Comparison of ENCODE assay signal across 14 cellular contexts in genomic region chr12:6685814-6686213, GRCh38. TPM values are rescaled to one million over a fixed set of nuclear protein-coding genes. Genes with fewer than 3 reads are reported as not detected.
DNase-seq lines count a peak whose midpoint lies in the region; ATAC-seq and TF ChIP-seq lines count a peak whose summit lies in the region.
"Had no signal": no experiment of that assay in that cellular context is flagged by ENCODE, and none has a peak within 500 bp of the region (broad histone marks: within the 10 kb centered on the region; RNA-seq: fewer than 3 reads in every experiment).

No MANE protein-coding gene starts in this region.

- H3K36me3 Mint-ChIP-seq in CD8-positive, alpha-beta memory T cell = peaks cover 0 to 57% (median 2%) of the 10 kb centered on the region in 3 donors
- peaks cover 17% of the 10 kb centered on the region for H3K36me3 Mint-ChIP-seq in natural killer cell treated with Interleukin-12 subunit alpha and Interleukin-12 subunit beta and Interleukin-15 and Interleukin-18, amount 100 ng/mL, for 72 hours

- no peak for TF ChIP-seq CTCF in PC-3 (conservative IDR thresholded peaks at IDR 0.05; ENCODE audit: low read depth, low read length)

- H2AFZ ChIP-seq in PC-3 (ENCODE audit: low read length) = no peak overlapping the region

- no peaks in the 10 kb centered on the region for H3K9me3 ChIP-seq in CD8-positive, alpha-beta memory T cell (ENCODE audit: low read length)
- no peaks in the 10 kb centered on the region for H3K9me3 ChIP-seq in PC-3 (ENCODE audit: low read length)
- H3K9me3 ChIP-seq: testis had no signal

- intact Hi-C loops in PC-3 (cut with micrococcal nuclease) = no loop called here

- H3F3A ChIP-seq in PC-3 (ENCODE audit: low read length, unreplicated experiment) = no peaks in the 10 kb centered on the region

- POLR2A ChIA-PET in CD8-positive, alpha-beta memory T cell (lab: Charles Lee) = no interaction called here
- POLR2A ChIA-PET in PC-3 (lab: Charles Lee; ENCODE audit: unreplicated experiment) = no interaction called here

- no peaks in the 10 kb centered on the region for H3K9me3 Mint-ChIP-seq in CD8-positive, alpha-beta memory T cell
- no peaks in the 10 kb centered on the region for H3K9me3 Mint-ChIP-seq in natural killer cell treated with Interleukin-12 subunit alpha and Interleukin-12 subunit beta and Interleukin-15 and Interleukin-18, amount 100 ng/mL, for 72 hours

- no peaks in the 10 kb centered on the region for H3K9me2 ChIP-seq in PC-3 (replicated peaks; ENCODE audit: low read length)

- H3K27ac ChIP-seq in CD8-positive, alpha-beta memory T cell (ENCODE audit: low read depth, low read length) = no peak overlapping the region
- H3K27ac ChIP-seq in PC-3 (ENCODE audit: low read length) = no peak overlapping the region
- H3K27ac ChIP-seq: testis had no signal

- H3K4me3 ChIP-seq in CD8-positive, alpha-beta memory T cell (ENCODE audit: low read length) = no peak overlapping the region
- no peak overlapping the region for H3K4me3 ChIP-seq in PC-3 (ENCODE audit: low read length)
- H3K4me3 ChIP-seq: testis had no signal

- peaks cover 92% of the 10 kb centered on the region for H3K79me2 ChIP-seq in PC-3 (ENCODE audit: low read length)

- H3K4me1 ChIP-seq in CD8-positive, alpha-beta memory T cell (ENCODE audit: insufficient read depth, low read length) = peaks cover 37% of the 10 kb centered on the region
- peaks cover 13% of the 10 kb centered on the region; the same call in 1 of the 2 replicates for H3K4me1 ChIP-seq in PC-3 (ENCODE audit: insufficient read depth, low read length)

- peaks cover 56 to 76% (median 70%) of the 10 kb centered on the region in 3 donors for H3K4me1 Mint-ChIP-seq in CD8-positive, alpha-beta memory T cell
- H3K4me1 Mint-ChIP-seq in natural killer cell treated with Interleukin-12 subunit alpha and Interleukin-12 subunit beta and Interleukin-15 and Interleukin-18, amount 100 ng/mL, for 72 hours (ENCODE audit: low read depth in 2 of 2) = peaks cover 50 to 57% of the 10 kb centered on the region in 2 donors

- BruUV-seq in PC-3 (replicated peaks; lab: Mats Ljungman, UMichigan) = no TSS peak

- peak overlapping the region in 7 of 8 donors; percentile 11 to 99 (median 71) for H3K27ac Mint-ChIP-seq in CD8-positive, alpha-beta memory T cell
- H3K27ac Mint-ChIP-seq in natural killer cell treated with Interleukin-12 subunit alpha and Interleukin-12 subunit beta and Interleukin-15 and Interleukin-18, amount 100 ng/mL, for 72 hours = peak overlapping the region; percentile 81 to 90

- peak overlapping the region in 4 of 7 donors; percentile 8 to 85 (median 25) for H3K4me3 Mint-ChIP-seq in CD8-positive, alpha-beta memory T cell
- peak overlapping the region; percentile 90 for H3K4me3 Mint-ChIP-seq in natural killer cell treated with Interleukin-12 subunit alpha and Interleukin-12 subunit beta and Interleukin-15 and Interleukin-18, amount 100 ng/mL, for 72 hours

- no peaks in the 10 kb centered on the region for H4K20me1 ChIP-seq in PC-3 (ENCODE audit: low read length)

- DNase-seq in CD8-positive, alpha-beta memory T cell = no peak
- DNase-seq in PC-3 (no peak), GOT3 (lab: John Stamatoyannopoulos, UW) (no peak)
- no peak for DNase-seq in natural killer cell treated with Interleukin-12 subunit alpha and Interleukin-12 subunit beta and Interleukin-15 and Interleukin-18, amount 100 ng/mL, for 72 hours (ENCODE audit: low spot score)
- no peak for DNase-seq in NK-92 treated with Interleukin-12 subunit alpha and Interleukin-12 subunit beta, amount 100 ng/mL, for 24 hours (lab: John Stamatoyannopoulos, UW)
- DNase-seq: C1 segment of cervical spinal cord, kidney, NCI-H1694, NCI-H446, nucleus accumbens, right cardiac atrium, Right ventricle myocardium superior, testis had no signal

- no peaks in the 10 kb centered on the region for H3K27me3 Mint-ChIP-seq in CD8-positive, alpha-beta memory T cell
- H3K27me3 Mint-ChIP-seq in natural killer cell treated with Interleukin-12 subunit alpha and Interleukin-12 subunit beta and Interleukin-15 and Interleukin-18, amount 100 ng/mL, for 72 hours = no peaks in the 10 kb centered on the region

- no peaks in the 10 kb centered on the region for H3K27me3 ChIP-seq in CD8-positive, alpha-beta memory T cell (ENCODE audit: insufficient read depth, low read length, poor library complexity, severe bottlenecking)
- no peaks in the 10 kb centered on the region for H3K27me3 ChIP-seq in PC-3 (ENCODE audit: low read length)
- H3K27me3 ChIP-seq: testis had no signal

- CTCF ChIA-PET in CD8-positive, alpha-beta memory T cell (lab: Charles Lee) = interaction anchor here (1.0 to 1.5 kb wide), 4 partner anchors 17 to 122 kb away, joined by 3 to 4 read pairs (median 4); partner anchors contain the start of genes COPS7A and MLF2
- CTCF ChIA-PET in PC-3 (lab: Charles Lee) = no interaction called here

- peak overlapping the region; percentile 19; the same call in 1 of the 2 replicates for H3K4me2 ChIP-seq in PC-3 (ENCODE audit: low read length)

- H3K36me3 ChIP-seq in CD8-positive, alpha-beta memory T cell (ENCODE audit: insufficient read depth, low read length) = peaks cover 13% of the 10 kb centered on the region
- H3K36me3 ChIP-seq in PC-3 (ENCODE audit: low read depth, low read length) = peaks cover 8% of the 10 kb centered on the region

- ATAC-seq in PC-3 = no peak
- ATAC-seq in natural killer cell treated with Interleukin-12 subunit alpha and Interleukin-12 subunit beta and Interleukin-15 and Interleukin-18, amount 100 ng/mL, for 72 hours = no peak
- ATAC-seq: right cardiac atrium had no signal

- H3K9ac ChIP-seq in PC-3 (ENCODE audit: low read length) = no peak overlapping the region

RNA-seq across cellular contexts. Expression of gene ZNF384, which starts 3.4 kb away (rescaled TPM):
- total RNA-seq in CD8-positive, alpha-beta memory T cell = 10 to 100 TPM; 58.1 to 63.3 TPM
- 37.2 TPM for polyA plus RNA-seq in CD8-positive, alpha-beta memory T cell
- total RNA-seq in PC-3 (2014; rRNA removed) = 19.6 and 22.3 TPM in 2 replicates
- 10 to 100 TPM; 81.1 to 90.0 TPM for total RNA-seq in natural killer cell treated with Interleukin-12 subunit alpha and Interleukin-12 subunit beta and Interleukin-15 and Interleukin-18, amount 100 ng/mL, for 72 hours

RNA-seq across cellular contexts. Expression of gene PIANP, which starts 14.8 kb away (rescaled TPM):
- total RNA-seq in CD8-positive, alpha-beta memory T cell = under 1 TPM; 0.49 to 0.79 TPM
- polyA plus RNA-seq in CD8-positive, alpha-beta memory T cell = 0.77 TPM
- total RNA-seq in PC-3 (2014; rRNA removed) = not detected in 2 replicates
- total RNA-seq in natural killer cell treated with Interleukin-12 subunit alpha and Interleukin-12 subunit beta and Interleukin-15 and Interleukin-18, amount 100 ng/mL, for 72 hours = under 1 TPM in 1 of 2 donors, not detected in 1; 0.17 TPM

RNA-seq across cellular contexts. Expression of gene ING4, which starts 22.9 kb away (rescaled TPM):
- total RNA-seq in CD8-positive, alpha-beta memory T cell = 10 to 100 TPM; 17.4 to 18.5 TPM
- 80.3 TPM for polyA plus RNA-seq in CD8-positive, alpha-beta memory T cell
- 17.0 and 23.8 TPM in 2 replicates for total RNA-seq in PC-3 (2014; rRNA removed)
- 10 to 100 TPM; 13.0 to 16.7 TPM for total RNA-seq in natural killer cell treated with Interleukin-12 subunit alpha and Interleukin-12 subunit beta and Interleukin-15 and Interleukin-18, amount 100 ng/mL, for 72 hours

RNA-seq across cellular contexts. Expression of gene COPS7A, which starts 38.0 kb away (rescaled TPM):
- total RNA-seq in CD8-positive, alpha-beta memory T cell = 10 to 100 TPM; 48.8 to 49.7 TPM
- polyA plus RNA-seq in CD8-positive, alpha-beta memory T cell = 46.2 TPM
- 82.3 and 86.9 TPM in 2 replicates for total RNA-seq in PC-3 (2014; rRNA removed)
- total RNA-seq in natural killer cell treated with Interleukin-12 subunit alpha and Interleukin-12 subunit beta and Interleukin-15 and Interleukin-18, amount 100 ng/mL, for 72 hours = 10 to 100 TPM; 49.6 to 60.6 TPM

RNA-seq across cellular contexts. Expression of gene ACRBP, which starts 38.6 kb away (rescaled TPM):
- 1 to 10 TPM; 1.8 to 2.0 TPM for total RNA-seq in CD8-positive, alpha-beta memory T cell
- polyA plus RNA-seq in CD8-positive, alpha-beta memory T cell = not detected
- total RNA-seq in PC-3 (2014; rRNA removed) = 0.77 TPM in 1 of 2 replicates, not detected in the other
- total RNA-seq in natural killer cell treated with Interleukin-12 subunit alpha and Interleukin-12 subunit beta and Interleukin-15 and Interleukin-18, amount 100 ng/mL, for 72 hours = 1 to 10 TPM in 1 of 2 donors, under 1 TPM in 1; 0.98 to 2.1 TPM
- total RNA-seq: LHCN-M2 had no signal
